Comparison of ENCODE assay signal across 31 cellular contexts in the genomic region with DNA sequence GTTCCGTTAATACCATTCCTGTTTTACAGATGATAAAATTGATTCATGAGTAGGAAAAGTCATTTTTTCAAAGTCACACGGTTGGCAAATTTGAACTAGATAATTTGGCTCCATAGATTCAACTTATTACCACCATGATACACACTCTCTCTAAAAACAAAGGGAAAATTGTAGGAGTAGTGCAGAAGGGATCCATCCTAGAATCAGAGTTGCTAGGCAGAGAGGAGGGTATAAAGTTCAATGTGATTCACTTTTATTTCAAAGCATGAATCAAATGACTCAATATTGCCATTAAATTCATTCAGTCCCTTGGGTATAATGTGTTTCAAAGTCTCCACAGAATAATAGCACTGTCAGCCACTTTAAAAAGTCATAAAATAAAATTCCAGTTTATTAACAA.
"Had no signal": no experiment of that assay in that cellular context is flagged by ENCODE, and none has a peak within 500 bp of the region (broad histone marks: within the 10 kb centered on the region; RNA-seq: fewer than 3 reads in every experiment).

No MANE protein-coding gene starts in this region.

- H3K36me3 ChIP-seq: adrenal gland, ascending aorta, brain microvascular endothelial cell, breast epithelium, cardiac muscle cell had no signal

- ATAC-seq: activated naive CD4-positive, alpha-beta T cell treated with anti-CD3 and anti-CD28 coated beads, Interleukin-2, amount 50 U/mL, for 72 hours; activated naive CD8-positive, alpha-beta T cell treated with anti-CD3 and anti-CD28 coated beads, Interleukin-2, amount 50 U/mL, for 24 hours; activated T-cell treated with anti-CD3 and anti-CD28 coated beads, Interleukin-2, amount 50 U/mL, for 4 hours; activated T-cell treated with anti-CD3 and anti-CD28 coated beads, Interleukin-2, amount 50 U/mL, for 72 hours; activated T-helper 17 cell treated with anti-CD3 and anti-CD28 coated beads, Interleukin-2, amount 50 U/mL, for 72 hours; body of pancreas had no signal

- H3K4me1 ChIP-seq: adrenal gland, ascending aorta, breast epithelium had no signal

- H3K4me3 ChIP-seq: adrenal gland, ascending aorta, body of pancreas, breast epithelium, cardiac muscle cell had no signal

- H3K27me3 ChIP-seq: adrenal gland, ascending aorta, body of pancreas, brain microvascular endothelial cell, breast epithelium, cardiac muscle cell had no signal

- H3K9me3 ChIP-seq: adrenal gland, ascending aorta, body of pancreas, breast epithelium had no signal

- H3K27ac ChIP-seq: adrenal gland, ascending aorta, body of pancreas, brain microvascular endothelial cell, breast epithelium, cardiac muscle cell had no signal

- DNase-seq: activated effector memory CD4-positive, alpha-beta T cell treated with anti-CD3 and anti-CD28 coated beads, Interleukin-2, amount 50 U/mL, for 16 hours; activated effector memory CD4-positive, alpha-beta T cell treated with Interleukin-2 at 50 U/mL for 16 hours; activated gamma-delta T cell; activated gamma-delta T cell treated with Interleukin-2 at 50 U/mL for 16 hours; activated naive CD4-positive, alpha-beta T cell; activated naive CD4-positive, alpha-beta T cell treated with anti-CD3 and anti-CD28 coated beads for 36 hours; activated naive CD4-positive, alpha-beta T cell treated with anti-CD3 and anti-CD28 coated beads, Interleukin-2, amount 10 ng/mL, durations not matched to agents 7 days and 5 days; activated naive CD4-positive, alpha-beta T cell treated with anti-CD3 and anti-CD28 coated beads, Interleukin-2, amount 50 U/mL, for 16 hours; activated naive CD4-positive, alpha-beta T cell treated with Interleukin-2 at 50 U/mL for 16 hours; activated naive CD8-positive, alpha-beta T cell treated with anti-CD3 and anti-CD28 coated beads for 36 hours; activated naive CD8-positive, alpha-beta T cell treated with anti-CD3 and anti-CD28 coated beads, Interleukin-2, amount 10 ng/mL, durations not matched to agents 7 days and 5 days; activated naive CD8-positive, alpha-beta T cell treated with anti-CD3 and anti-CD28 coated beads, Interleukin-2, amount 50 U/mL, for 24 hours; activated T-cell treated with anti-CD3 and anti-CD28 coated beads, Interleukin-2, amount 50 U/mL, for 24 hours; activated T-cell treated with anti-CD3 and anti-CD28 coated beads, Interleukin-2, amount 50 U/mL, for 4 hours; activated T-cell treated with anti-CD3 and anti-CD28 coated beads, Interleukin-2, amount 50 U/mL, for 48 hours; activated T-cell treated with anti-CD3 and anti-CD28 coated beads, Interleukin-2, amount 50 U/mL, for 72 hours; adrenal gland; amniotic stem cell; amygdala; anterior cingulate cortex; aorta; body of pancreas; brain microvascular endothelial cell; caudate nucleus; central memory CD4-positive, alpha-beta T cell; cerebellar nuclear complex had no signal
